In genomic region chr5:5683174-5683573, GRCh38 we compare ENCODE assay signal across 1 cellular context.
TF ChIP-seq lines count a peak whose summit lies in the region.

No MANE protein-coding gene starts in this region.

TF ChIP-seq in H1, 55 proteins besides CTCF, POLR2A, EP300 and RAD21:
- TF ChIP-seq ATF3 (IDR thresholded peaks at IDR 0.05; ENCODE audit: insufficient read depth, low read depth, low read length) (no peak), FOSL1 (IDR thresholded peaks at IDR 0.05; ENCODE audit: insufficient read depth, low read depth, low read length) (no peak), YY1 (IDR thresholded peaks at IDR 0.05; ENCODE audit: low read depth, low read length) (0 out of 2 replicates have a peak, but pooled peaks have one; percentile 8), MAFK (IDR thresholded peaks at IDR 0.05; ENCODE audit: low read depth, low read length) (no peak)
